ENCODE assay signal across 20 cellular contexts in the genomic region with DNA sequence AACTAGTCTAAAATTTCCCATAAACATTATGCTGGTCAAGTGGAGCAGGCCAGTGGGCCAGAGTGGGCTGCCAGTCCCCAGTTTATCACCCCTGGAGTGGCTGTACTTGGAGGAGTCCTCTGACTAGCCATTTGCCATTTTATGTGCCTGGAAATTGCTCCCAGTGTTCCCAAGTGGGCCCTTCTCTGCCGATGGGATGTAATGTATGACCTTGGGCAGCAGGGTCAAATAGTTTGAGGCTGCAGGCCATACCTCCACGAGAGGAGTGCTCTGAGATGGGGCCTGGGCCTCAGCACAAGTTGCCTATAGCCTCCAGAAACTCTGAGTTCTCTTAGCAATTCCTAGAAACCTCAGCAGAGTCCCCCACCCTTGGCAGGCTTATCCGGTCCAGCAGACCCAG. TPM values are rescaled to one million over a fixed set of nuclear protein-coding genes. Genes with fewer than 3 reads are reported as not detected.
A peak's percentile ranks its signal among the peaks of the same experiment; 100 is the strongest.
DNase-seq lines count a peak whose midpoint lies in the region; ATAC-seq, FAIRE-seq and TF ChIP-seq lines count a peak whose summit lies in the region.
"Had no signal": no experiment of that assay in that cellular context is flagged by ENCODE, and none has a peak within 500 bp of the region (broad histone marks: within the 10 kb centered on the region; RNA-seq: fewer than 3 reads in every experiment).

No MANE protein-coding gene starts in this region.

- no peak overlapping the region for H3K4me3 Mint-ChIP-seq in GM23338
- H3K4me3 Mint-ChIP-seq: CD4-positive, alpha-beta T cell; H9 had no signal

- no peak for TF ChIP-seq POLR2A in breast epithelium (IDR thresholded peaks at IDR 0.05)

- intact Hi-C loops in kidney (cut with DNase I) (no loop called here), breast epithelium (cut with DNase I; ENCODE audit: low total_unique reads) (no loop called here)

- H3K27me3 ChIP-seq in GM23338 (ENCODE audit: insufficient read depth): no peaks in the 10 kb centered on the region
- H3K27me3 ChIP-seq in HUES6 (ENCODE audit: control insufficient read depth, insufficient read depth, low read length): no peaks in the 10 kb centered on the region
- no peaks in the 10 kb centered on the region for H3K27me3 ChIP-seq in breast epithelium

- H3K27ac ChIP-seq in GM23338 (ENCODE audit: low read depth): no peak overlapping the region
- peak overlapping the region; percentile 0; the same call in 1 of the 2 replicates for H3K27ac ChIP-seq in HUES6 (ENCODE audit: low read depth, low read length)
- H3K27ac ChIP-seq in kidney (ENCODE audit: low read depth in 2 of 2, low read length in 2 of 2): no peak overlapping the region
- H3K27ac ChIP-seq in breast epithelium: no peak overlapping the region
- H3K27ac ChIP-seq: C4-2B, HL-60 had no signal

- H2AFZ ChIP-seq in GM23338: peak overlapping the region; percentile 47

- H3F3A ChIP-seq in GM23338 (replicated peaks; ENCODE audit: low read depth): no peaks in the 10 kb centered on the region; the same call in 1 of the 2 replicates

- TF ChIP-seq CTCF in GM23338 (conservative IDR thresholded peaks at IDR 0.05; ENCODE audit: low read depth in 2 of 2): no peak
- no peak for TF ChIP-seq CTCF in kidney (IDR thresholded peaks at IDR 0.05; ENCODE audit: borderline replicate concordance, extremely low read depth, insufficient read depth)
- no peak for TF ChIP-seq CTCF in breast epithelium (IDR thresholded peaks at IDR 0.05)

- no peak overlapping the region for H3K27ac Mint-ChIP-seq in GM23338
- H3K27ac Mint-ChIP-seq: CD4-positive, alpha-beta T cell; H9 had no signal

- DNase-seq in GM23338 (ENCODE audit: low spot score) (peak; percentile 25), kidney (peak; percentile 17), breast epithelium (ENCODE audit: low spot score in 2 of 2) (no peak), HCEC 1CT (no peak)
- no peak for DNase-seq in activated CD4-positive, alpha-beta T cell treated with anti-CD3 and anti-CD28 coated beads, Interleukin-2, amount 50 U/mL, for 1 hour
- DNase-seq: ACHN; AML-193; Caco-2; CD4-positive, alpha-beta T cell; GOT3; H9; KG1 had no signal

- no peaks in the 10 kb centered on the region for H3K27me3 Mint-ChIP-seq in GM23338 (ENCODE audit: insufficient read depth, low read depth, poor library complexity)

- H3K36me3 Mint-ChIP-seq in GM23338 (ENCODE audit: low read depth): no peaks in the 10 kb centered on the region

- no peaks in the 10 kb centered on the region for H3K79me2 ChIP-seq in GM23338 (replicated peaks; ENCODE audit: insufficient read depth)

- H3K9ac ChIP-seq in HUES6 (ENCODE audit: low read length) (peak overlapping the region; percentile 3), kidney (ENCODE audit: low read length in 2 of 2) (no peak overlapping the region)

- ATAC-seq in GM23338: peak; percentile 42; the same call in 2 of the 3 replicates

- H4K20me1 ChIP-seq in GM23338 (replicated peaks; ENCODE audit: insufficient read depth): no peaks in the 10 kb centered on the region

- FAIRE-seq in kidney (lab: Jason Lieb, UNC): no peak
- FAIRE-seq: A204.1, D721Med, G401.6, GM12892, GM18507 had no signal

- no peak overlapping the region for H3K4me3 ChIP-seq in GM23338
- no peak overlapping the region for H3K4me3 ChIP-seq in HUES6 (ENCODE audit: low read depth, low read length)
- no peak overlapping the region for H3K4me3 ChIP-seq in kidney (ENCODE audit: low read length in 2 of 2)
- H3K4me3 ChIP-seq in breast epithelium: no peak overlapping the region

- H3K36me3 ChIP-seq in GM23338 (ENCODE audit: insufficient read depth) (no peaks in the 10 kb centered on the region), HUES6 (ENCODE audit: control insufficient read depth, insufficient read depth, low read length) (no peaks in the 10 kb centered on the region), kidney (ENCODE audit: control insufficient read depth in 1 of 2, insufficient read depth in 2 of 2, low read length in 2 of 2) (no peaks in the 10 kb centered on the region), breast epithelium (no peaks in the 10 kb centered on the region)

- H3K4me2 ChIP-seq in GM23338: no peak overlapping the region

- no peaks in the 10 kb centered on the region for H3K9me3 Mint-ChIP-seq in GM23338
- H3K9me3 Mint-ChIP-seq: CD4-positive, alpha-beta T cell; H9 had no signal

- no peaks in the 10 kb centered on the region for H3K9me2 ChIP-seq in GM23338 (ENCODE audit: insufficient read depth)

- no peaks in the 10 kb centered on the region for H3K9me3 ChIP-seq in HUES6 (ENCODE audit: control insufficient read depth, insufficient read depth, low read depth, low read length)
- H3K9me3 ChIP-seq in kidney (ENCODE audit: control insufficient read depth in 1 of 2, low read length in 2 of 2): no peaks in the 10 kb centered on the region
- H3K9me3 ChIP-seq in breast epithelium: no peaks in the 10 kb centered on the region
- H3K9me3 ChIP-seq: Caco-2 had no signal

- H3K4me1 ChIP-seq in GM23338 (ENCODE audit: insufficient read depth) (peaks cover 9% of the 10 kb centered on the region; the same call in 1 of the 2 replicates), HUES6 (ENCODE audit: control insufficient read depth, insufficient read depth, low read length) (no peaks in the 10 kb centered on the region; the same call in 1 of the 2 replicates), kidney (ENCODE audit: control insufficient read depth in 1 of 2, insufficient read depth in 1 of 2, low read depth in 1 of 2, low read length in 2 of 2) (no peaks in the 10 kb centered on the region), breast epithelium (no peaks in the 10 kb centered on the region)
- H3K4me1 ChIP-seq: Caco-2 had no signal

- H3K4me1 Mint-ChIP-seq in GM23338: peaks cover 10% of the 10 kb centered on the region

TF ChIP-seq in GM23338, 12 proteins besides CTCF, POLR2A, EP300 and RAD21 (continues in another document):
- TF ChIP-seq STAT1 (IDR thresholded peaks at IDR 0.05; ENCODE audit: unreplicated experiment) (no peak), EZH2phosphoT487 (IDR thresholded peaks at IDR 0.05; ENCODE audit: unreplicated experiment) (no peak)
- TF ChIP-seq, protein P1, sequence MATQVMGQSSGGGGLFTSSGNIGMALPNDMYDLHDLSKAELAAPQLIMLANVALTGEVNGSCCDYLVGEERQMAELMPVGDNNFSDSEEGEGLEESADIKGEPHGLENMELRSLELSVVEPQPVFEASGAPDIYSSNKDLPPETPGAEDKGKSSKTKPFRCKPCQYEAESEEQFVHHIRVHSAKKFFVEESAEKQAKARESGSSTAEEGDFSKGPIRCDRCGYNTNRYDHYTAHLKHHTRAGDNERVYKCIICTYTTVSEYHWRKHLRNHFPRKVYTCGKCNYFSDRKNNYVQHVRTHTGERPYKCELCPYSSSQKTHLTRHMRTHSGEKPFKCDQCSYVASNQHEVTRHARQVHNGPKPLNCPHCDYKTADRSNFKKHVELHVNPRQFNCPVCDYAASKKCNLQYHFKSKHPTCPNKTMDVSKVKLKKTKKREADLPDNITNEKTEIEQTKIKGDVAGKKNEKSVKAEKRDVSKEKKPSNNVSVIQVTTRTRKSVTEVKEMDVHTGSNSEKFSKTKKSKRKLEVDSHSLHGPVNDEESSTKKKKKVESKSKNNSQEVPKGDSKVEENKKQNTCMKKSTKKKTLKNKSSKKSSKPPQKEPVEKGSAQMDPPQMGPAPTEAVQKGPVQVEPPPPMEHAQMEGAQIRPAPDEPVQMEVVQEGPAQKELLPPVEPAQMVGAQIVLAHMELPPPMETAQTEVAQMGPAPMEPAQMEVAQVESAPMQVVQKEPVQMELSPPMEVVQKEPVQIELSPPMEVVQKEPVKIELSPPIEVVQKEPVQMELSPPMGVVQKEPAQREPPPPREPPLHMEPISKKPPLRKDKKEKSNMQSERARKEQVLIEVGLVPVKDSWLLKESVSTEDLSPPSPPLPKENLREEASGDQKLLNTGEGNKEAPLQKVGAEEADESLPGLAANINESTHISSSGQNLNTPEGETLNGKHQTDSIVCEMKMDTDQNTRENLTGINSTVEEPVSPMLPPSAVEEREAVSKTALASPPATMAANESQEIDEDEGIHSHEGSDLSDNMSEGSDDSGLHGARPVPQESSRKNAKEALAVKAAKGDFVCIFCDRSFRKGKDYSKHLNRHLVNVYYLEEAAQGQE (IDR thresholded peaks at IDR 0.05; ENCODE audit: unreplicated experiment): no peak

RNA-seq across cellular contexts. Expression of a gene that starts 17.7 kb away (rescaled TPM):
- 51.5 and 56.8 TPM in 2 replicates for total RNA-seq in GM23338 (2014; rRNA removed; shearing (Covaris generic))
- 22.0 and 23.2 TPM in 2 replicates for polyA plus RNA-seq in GM23338 (2016; fragmentation: Nextera tagmentation; extraction: Ambion mirVana)
- total RNA-seq in kidney: 40.9 TPM
- 33.3 TPM for polyA plus RNA-seq in kidney (ENCODE audit: insufficient read depth, low read depth, low replicate concordance)
- 10 to 100 TPM; 15.4 to 49.6 (median 40.6) TPM for total RNA-seq in breast epithelium

RNA-seq across cellular contexts. Expression of a gene that starts 35.5 kb away (rescaled TPM):
- 63.9 and 69.7 TPM in 2 replicates for total RNA-seq in GM23338 (2014; rRNA removed; shearing (Covaris generic))
- polyA plus RNA-seq in GM23338 (2016; fragmentation: Nextera tagmentation; extraction: Ambion mirVana): 78.1 and 87.6 TPM in 2 replicates
- total RNA-seq in kidney: 46.5 TPM
- 93.3 TPM for polyA plus RNA-seq in kidney (ENCODE audit: insufficient read depth, low read depth, low replicate concordance)
- total RNA-seq in breast epithelium: 10 to 100 TPM; 62.3 to 80.3 (median 74.9) TPM

Comparison
In these comparisons a context has a peak if more than half of its experiments do, and no peak if none do; other contexts are left out.
1. DNase-seq: peak in GM23338 (single experiment) and kidney (single experiment); none in breast epithelium (0 of 2), activated CD4-positive, alpha-beta T cell treated with anti-CD3 and anti-CD28 coated beads, Interleukin-2, amount 50 U/mL, for 1 hour (single experiment) and HCEC 1CT (single experiment).